Comparison of ENCODE assay signal across 1 cellular context in genomic region chr22:25110846-25111578, GRCh38.
TF ChIP-seq lines count a peak whose summit lies in the region.

No MANE protein-coding gene starts in this region.

TF ChIP-seq in liver, 16 proteins besides CTCF, POLR2A, EP300 and RAD21 (continued from another document):
- TF ChIP-seq SP1 (IDR thresholded peaks at IDR 0.05) = peak; percentile 16
- no peak for TF ChIP-seq ATF3 (IDR thresholded peaks at IDR 0.05)
- TF ChIP-seq FOXA2 (IDR thresholded peaks at IDR 0.05) = peak; percentile 18
- TF ChIP-seq TAF1 (conservative IDR thresholded peaks at IDR 0.05) = peak; percentile 23
TF ChIP-seq in liver: peak in this region for 7.
